ENCODE assay signal across 1 cellular context in genomic region chr16:1983544-1984346, GRCh38.
TF ChIP-seq lines count a peak whose summit lies in the region.

TSS of gene GFER (plus strand) at chr16:1984193. CDS start at chr16:1984219, 26 bp downstream.

TF ChIP-seq in HepG2, 621 proteins besides CTCF, POLR2A, EP300 and RAD21 (continued from another document and continues in another):
- no peak; the same call in 1 of the 2 replicates for TF ChIP-seq E2F1 (CRISPR knock-in tag; IDR thresholded peaks at IDR 0.05)
- 0 out of 2 replicates have a peak, but pooled peaks have one; percentile 17 for TF ChIP-seq PRMT3 (CRISPR knock-in tag; IDR thresholded peaks at IDR 0.05; ENCODE audit: borderline replicate concordance, low read depth)
- no peak; the same call in 1 of the 2 replicates for TF ChIP-seq ZNF543 (CRISPR knock-in tag; IDR thresholded peaks at IDR 0.05)
- 0 out of 2 replicates have a peak, but pooled peaks have one; percentile 30 for TF ChIP-seq ZNF431 (CRISPR knock-in tag; IDR thresholded peaks at IDR 0.05; ENCODE audit: borderline replicate concordance, low read depth)
- peak; percentile 61 for TF ChIP-seq PHF8 (CRISPR knock-in tag; IDR thresholded peaks at IDR 0.05)
- TF ChIP-seq HDAC1 (CRISPR knock-in tag; IDR thresholded peaks at IDR 0.05) = peak; percentile 87
- TF ChIP-seq BCL3 (CRISPR knock-in tag; IDR thresholded peaks at IDR 0.05) = peak; percentile 56; the same call in 1 of the 2 replicates
- TF ChIP-seq PITX1 (CRISPR knock-in tag; IDR thresholded peaks at IDR 0.05) = peak; percentile 57
- peak; percentile 84 for TF ChIP-seq PHF5A (CRISPR knock-in tag; IDR thresholded peaks at IDR 0.05; ENCODE audit: low read depth, unreplicated experiment)
- TF ChIP-seq ZSCAN5A (CRISPR knock-in tag; IDR thresholded peaks at IDR 0.05; ENCODE audit: borderline replicate concordance) = peak; percentile 49; the same call in 1 of the 2 replicates
- TF ChIP-seq ATF2 (CRISPR knock-in tag; IDR thresholded peaks at IDR 0.05) = 0 out of 2 replicates have a peak, but pooled peaks have one; percentile 40
- TF ChIP-seq GABPA (IDR thresholded peaks at IDR 0.05; ENCODE audit: low read depth, low read length) = peak; percentile 43; the same call in 1 of the 2 replicates
- TF ChIP-seq GABPA (CRISPR knock-in tag; IDR thresholded peaks at IDR 0.05; ENCODE audit: low read depth) = no peak
- peak; percentile 86 for TF ChIP-seq RFX3 (CRISPR knock-in tag; IDR thresholded peaks at IDR 0.05)
- TF ChIP-seq ZNF580 (CRISPR knock-in tag; IDR thresholded peaks at IDR 0.05; ENCODE audit: borderline replicate concordance, low read depth) = peak; percentile 82; the same call in 1 of the 2 replicates
- peak; percentile 10; the same call in 1 of the 2 replicates for TF ChIP-seq CSRNP1 (CRISPR knock-in tag; IDR thresholded peaks at IDR 0.05)
- TF ChIP-seq ZNF503 (CRISPR knock-in tag; IDR thresholded peaks at IDR 0.05) = peak; percentile 52; the same call in 1 of the 2 replicates
- peak; percentile 21; the same call in 1 of the 2 replicates for TF ChIP-seq ZSCAN25 (CRISPR knock-in tag; IDR thresholded peaks at IDR 0.05)
- TF ChIP-seq HOXD1 (CRISPR knock-in tag; IDR thresholded peaks at IDR 0.05) = peak; percentile 82
- TF ChIP-seq ATF3 (CRISPR knock-in tag; IDR thresholded peaks at IDR 0.05) = no peak
- peak; percentile 43; the same call in 1 of the 2 replicates for TF ChIP-seq ZNF331 (CRISPR knock-in tag; IDR thresholded peaks at IDR 0.05)
- TF ChIP-seq ZNF788 (CRISPR knock-in tag; IDR thresholded peaks at IDR 0.05; ENCODE audit: borderline replicate concordance) = peak; percentile 74
- TF ChIP-seq PAXIP1 (CRISPR knock-in tag; conservative IDR thresholded peaks at IDR 0.05) = peak; percentile 48; the same call in 1 of the 2 replicates
- peak; percentile 36; the same call in 1 of the 2 replicates for TF ChIP-seq ZNF598 (CRISPR knock-in tag; IDR thresholded peaks at IDR 0.05; ENCODE audit: borderline replicate concordance)
- TF ChIP-seq ZNF619 (CRISPR knock-in tag; IDR thresholded peaks at IDR 0.05) = 0 out of 2 replicates have a peak, but pooled peaks have one; percentile 12
- peak; percentile 18; the same call in 1 of the 2 replicates for TF ChIP-seq ZNF263 (CRISPR knock-in tag; IDR thresholded peaks at IDR 0.05)
- 0 out of 2 replicates have a peak, but pooled peaks have one; percentile 76 for TF ChIP-seq MYNN (CRISPR knock-in tag; IDR thresholded peaks at IDR 0.05; ENCODE audit: low read depth)
- peak; percentile 84 for TF ChIP-seq CCAR2 (optimal IDR thresholded peaks at IDR 0.05; ENCODE audit: low read depth, low read length)
- TF ChIP-seq ZNF782 (CRISPR knock-in tag; IDR thresholded peaks at IDR 0.05; ENCODE audit: borderline replicate concordance) = peak; percentile 65; the same call in 1 of the 2 replicates
- TF ChIP-seq KDM5A (IDR thresholded peaks at IDR 0.05; ENCODE audit: borderline replicate concordance, low read length) = peak; percentile 74
- TF ChIP-seq KAT8 (CRISPR knock-in tag; IDR thresholded peaks at IDR 0.05) = no peak
- 0 out of 2 replicates have a peak, but pooled peaks have one; percentile 43 for TF ChIP-seq MATR3 (CRISPR knock-in tag; IDR thresholded peaks at IDR 0.05)
- TF ChIP-seq ZNF770 (CRISPR knock-in tag; IDR thresholded peaks at IDR 0.05) = peak; percentile 100
- 0 out of 2 replicates have a peak, but pooled peaks have one; percentile 47 for TF ChIP-seq ZFP36L1 (CRISPR knock-in tag; IDR thresholded peaks at IDR 0.05)
- 0 out of 2 replicates have a peak, but pooled peaks have one; percentile 48 for TF ChIP-seq ZNF333 (CRISPR knock-in tag; IDR thresholded peaks at IDR 0.05; ENCODE audit: borderline replicate concordance)
- TF ChIP-seq ZNF292 (CRISPR knock-in tag; IDR thresholded peaks at IDR 0.05; ENCODE audit: borderline replicate concordance, low read depth) = no peak
- TF ChIP-seq ZNF747 (CRISPR knock-in tag; IDR thresholded peaks at IDR 0.05; ENCODE audit: borderline replicate concordance) = 0 out of 2 replicates have a peak, but pooled peaks have one; percentile 54
- TF ChIP-seq HIVEP1 (CRISPR knock-in tag; IDR thresholded peaks at IDR 0.05) = 0 out of 2 replicates have a peak, but pooled peaks have one; percentile 24
- TF ChIP-seq ELF4 (CRISPR knock-in tag; IDR thresholded peaks at IDR 0.05; ENCODE audit: borderline replicate concordance) = no peak
- 0 out of 2 replicates have a peak, but pooled peaks have one; percentile 49 for TF ChIP-seq ZNF513 (CRISPR knock-in tag; conservative IDR thresholded peaks at IDR 0.05)
- TF ChIP-seq POLR2AphosphoS5 (IDR thresholded peaks at IDR 0.05; ENCODE audit: low read depth, low read length) = peak; percentile 12; the same call in 1 of the 2 replicates
- TF ChIP-seq TOPORS (CRISPR knock-in tag; IDR thresholded peaks at IDR 0.05) = 0 out of 2 replicates have a peak, but pooled peaks have one; percentile 32
